Comparison of ENCODE assay signal across 1 cellular context in the genomic region with DNA sequence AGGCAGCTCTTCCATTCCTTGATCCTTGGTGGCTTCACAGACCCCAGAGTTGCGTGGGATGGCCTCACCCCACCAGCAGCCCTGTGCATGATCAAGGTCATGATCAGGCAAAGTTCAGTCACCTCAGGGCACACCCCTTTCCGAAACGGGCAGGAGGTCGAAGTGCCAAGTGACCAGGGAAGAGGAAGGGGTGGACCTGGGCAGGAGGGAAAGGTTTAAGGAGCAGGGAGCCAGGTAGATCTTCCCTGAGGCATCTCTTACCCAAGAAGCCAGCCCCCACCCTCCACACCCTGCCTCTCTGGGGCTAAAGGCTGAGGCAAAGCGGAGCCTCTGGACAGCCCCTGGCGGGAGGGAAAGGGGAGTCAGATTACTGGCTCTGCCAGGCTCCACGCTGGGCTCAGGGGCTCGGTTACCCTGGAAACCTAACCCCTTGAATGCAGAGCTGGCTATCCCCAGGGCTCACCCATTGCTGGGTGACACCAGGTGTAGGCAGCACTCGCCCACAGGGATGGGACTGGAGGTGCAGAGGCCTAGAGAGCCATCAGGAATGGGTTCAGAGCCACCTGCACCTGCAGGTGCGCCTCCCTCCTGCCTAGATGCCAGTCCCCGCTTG.
TF ChIP-seq lines count a peak whose summit lies in the region.

No MANE protein-coding gene starts in this region.

TF ChIP-seq in WTC11, 78 proteins besides CTCF, POLR2A, EP300 and RAD21 (continued from another document):
- TF ChIP-seq, protein P1, sequence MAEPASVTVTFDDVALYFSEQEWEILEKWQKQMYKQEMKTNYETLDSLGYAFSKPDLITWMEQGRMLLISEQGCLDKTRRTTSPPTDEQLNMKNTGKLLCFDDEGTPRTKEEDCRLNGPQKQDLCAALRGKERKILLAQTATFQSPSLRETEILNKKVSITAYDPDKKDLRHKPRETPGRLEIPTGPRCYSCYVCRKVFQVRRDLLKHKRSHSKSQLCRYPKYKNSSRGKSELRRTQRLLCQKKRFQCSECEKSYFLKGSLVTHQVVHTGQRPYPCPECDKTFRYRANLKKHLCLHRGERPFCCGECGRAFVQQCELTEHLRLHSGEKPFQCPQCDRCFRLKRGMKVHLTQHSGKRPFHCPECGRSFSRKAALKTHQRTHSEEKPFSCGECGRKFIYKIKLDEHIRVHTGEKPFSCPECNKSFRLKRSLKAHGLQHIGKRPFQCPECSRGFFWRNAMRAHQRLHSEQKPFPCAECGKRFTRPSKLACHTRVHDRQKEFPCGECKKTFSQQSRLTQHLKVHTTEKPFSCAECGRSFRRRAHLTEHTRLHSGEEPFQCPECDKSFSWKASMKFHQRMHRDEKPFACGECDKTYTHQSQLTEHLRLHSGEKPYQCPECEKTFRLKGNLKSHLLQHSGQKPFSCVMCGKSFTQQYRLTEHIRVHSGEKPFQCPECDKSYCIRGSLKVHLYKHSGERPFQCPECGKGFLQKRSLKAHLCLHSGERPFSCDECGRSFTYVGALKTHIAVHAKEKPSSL (CRISPR knock-in tag; conservative IDR thresholded peaks at IDR 0.05) = no peak
- no peak for TF ChIP-seq IRF2 (CRISPR knock-in tag; IDR thresholded peaks at IDR 0.05; ENCODE audit: borderline replicate concordance, low read depth)
